ENCODE assay signal across 18 cellular contexts in the genomic region with DNA sequence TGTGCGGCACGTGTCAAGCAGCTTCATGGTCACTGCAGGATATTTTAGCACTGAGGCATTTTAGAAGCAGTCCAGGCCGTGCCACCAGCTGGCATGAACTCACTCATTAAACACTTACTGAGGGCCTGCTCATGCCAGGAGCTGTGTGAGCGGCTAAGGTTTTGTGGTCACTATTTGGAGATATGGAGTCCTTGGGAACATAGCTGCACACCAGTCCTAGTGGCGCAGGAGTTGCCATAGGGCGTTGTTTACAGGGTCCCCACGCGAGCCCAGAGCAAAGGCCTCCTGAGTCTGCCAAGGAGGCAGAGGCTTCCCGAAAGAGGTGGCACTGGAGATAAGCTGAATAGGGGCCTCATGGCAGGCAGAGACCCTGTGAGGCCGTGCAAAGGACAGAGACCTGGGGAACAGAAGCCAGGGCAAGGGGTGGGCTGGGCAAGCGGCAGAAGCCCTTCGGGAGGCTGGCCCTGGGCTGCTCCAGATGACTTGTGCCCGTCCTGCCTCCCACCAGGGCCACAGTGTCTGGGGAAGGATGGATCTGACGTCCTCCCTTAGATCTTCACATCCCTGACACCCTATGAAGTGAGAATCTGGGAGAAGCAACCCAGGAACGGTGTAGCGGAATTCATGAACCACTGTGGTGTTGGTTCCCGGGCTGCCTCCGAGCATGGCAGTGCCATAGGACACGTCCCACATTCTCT. TPM values are rescaled to one million over a fixed set of nuclear protein-coding genes. Genes with fewer than 3 reads are reported as not detected.
DNase-seq lines count a peak whose midpoint lies in the region; TF ChIP-seq lines count a peak whose summit lies in the region.
"Had no signal": no experiment of that assay in that cellular context is flagged by ENCODE, and none has a peak within 500 bp of the region (broad histone marks: within the 10 kb centered on the region; RNA-seq: fewer than 3 reads in every experiment).

No MANE protein-coding gene starts in this region.

- no peaks in the 10 kb centered on the region for H3K27me3 Mint-ChIP-seq in nephron progenitor cell (ENCODE audit: low read depth, poor library complexity)

- no peaks in the 10 kb centered on the region for H3K9me3 ChIP-seq in left ventricle myocardium inferior (replicated peaks)
- H3K9me3 ChIP-seq in effector memory CD4-positive, alpha-beta T cell (ENCODE audit: control insufficient read depth, low read length) = no peaks in the 10 kb centered on the region
- H3K9me3 ChIP-seq: A549, MG63 had no signal

- no peak overlapping the region for H3K27ac ChIP-seq in left ventricle myocardium inferior (replicated peaks)
- peak overlapping the region in 40 of 59 donors; percentile 6 to 80 (median 42) for H3K27ac ChIP-seq in dorsolateral prefrontal cortex
- H3K27ac ChIP-seq in effector memory CD4-positive, alpha-beta T cell (ENCODE audit: insufficient read depth, low read length, poor library complexity, severe bottlenecking) = no peak overlapping the region
- H3K27ac ChIP-seq: A549, PC-9 had no signal

- H3K27me3 ChIP-seq in left ventricle myocardium inferior (ENCODE audit: low read depth) (no peaks in the 10 kb centered on the region), dorsolateral prefrontal cortex (no peaks in the 10 kb centered on the region)
- no peaks in the 10 kb centered on the region for H3K27me3 ChIP-seq in effector memory CD4-positive, alpha-beta T cell (replicated peaks; ENCODE audit: control insufficient read depth, insufficient read depth, low read length, poor library complexity, severe bottlenecking)
- H3K27me3 ChIP-seq: MG63 had no signal

- H3K4me3 ChIP-seq in left ventricle myocardium inferior = no peak overlapping the region
- no peak overlapping the region for H3K4me3 ChIP-seq in dorsolateral prefrontal cortex
- no peak overlapping the region for H3K4me3 ChIP-seq in effector memory CD4-positive, alpha-beta T cell (ENCODE audit: insufficient read depth, low read depth, low read length, poor library complexity, severe bottlenecking)
- H3K4me3 ChIP-seq: A549, MG63, PC-9 had no signal

- peak overlapping the region; percentile 13 for H3K27ac Mint-ChIP-seq in nephron progenitor cell

- in situ Hi-C loops in GM13976 (cut with MboI; ENCODE audit: low sequenced_read_pairs, unreplicated experiment) = no loop called here

- no peak overlapping the region for H3K4me3 Mint-ChIP-seq in nephron progenitor cell

- DNase-seq in cardiac septum (ENCODE audit: low spot score) (peak; percentile 65), left ventricle myocardium inferior (no peak), dorsolateral prefrontal cortex (peak in 1 of 10 donors; percentile 36), nephron progenitor cell (no peak), GM13976 (ENCODE audit: low spot score) (no peak), medulla oblongata (ENCODE audit: extremely low spot score) (no peak)
- DNase-seq in activated CD4-positive, alpha-beta T cell treated with anti-CD3 and anti-CD28 coated beads for 4 hours = no peak
- no peak for DNase-seq in effector memory CD4-positive, alpha-beta T cell
- DNase-seq: C1 segment of cervical spinal cord, DMS153, MG63, NCI-H1092 treated with DMSO at 0.1 percent for 48 hours, NCI-H1694, NCI-H2107, NCI-H2227 treated with DMSO at 0.1 percent for 48 hours, NCI-H524, PC-9 had no signal

- TF ChIP-seq CTCF in left ventricle myocardium inferior (IDR thresholded peaks at IDR 0.05; ENCODE audit: borderline replicate concordance) (no peak), dorsolateral prefrontal cortex (IDR thresholded peaks at IDR 0.05 in 54 of 56, conservative IDR thresholded peaks at IDR 0.05 in 2 of 56; ENCODE audit: low read depth in 1 of 56, partially characterized antibody in 56 of 56) (no peak), nephron progenitor cell (IDR thresholded peaks at IDR 0.05) (no peak), GM13976 (IDR thresholded peaks at IDR 0.05; ENCODE audit: borderline replicate concordance, control extremely low read depth, extremely low read depth, insufficient read depth, missing control alignments) (no peak)

- no peaks in the 10 kb centered on the region for H3K4me1 ChIP-seq in left ventricle myocardium inferior
- no peaks in the 10 kb centered on the region for H3K4me1 ChIP-seq in effector memory CD4-positive, alpha-beta T cell (ENCODE audit: control insufficient read depth, insufficient read depth, low read length, poor library complexity, severe bottlenecking)
- H3K4me1 ChIP-seq: A549 had no signal

- peaks cover 72% of the 10 kb centered on the region for H3K36me3 ChIP-seq in left ventricle myocardium inferior
- peaks cover 53% of the 10 kb centered on the region for H3K36me3 ChIP-seq in effector memory CD4-positive, alpha-beta T cell (ENCODE audit: control insufficient read depth, insufficient read depth, low read length)

- no peaks in the 10 kb centered on the region for H3K4me1 Mint-ChIP-seq in nephron progenitor cell

- H3K9me3 Mint-ChIP-seq in nephron progenitor cell = peaks cover 5% of the 10 kb centered on the region

- H3K36me3 Mint-ChIP-seq in nephron progenitor cell (ENCODE audit: low read depth) = peaks cover 62% of the 10 kb centered on the region

- intact Hi-C loops in cardiac septum (cut with DNase I) = no loop called here
- intact Hi-C loops in left ventricle myocardium inferior (cut with micrococcal nuclease) = no loop called here
- intact Hi-C loops in dorsolateral prefrontal cortex (cut with DNase I) = no loop called here

RNA-seq across cellular contexts. Expression of a gene that starts 38.9 kb away (rescaled TPM):
- total RNA-seq in cardiac septum (20.9 TPM), left ventricle myocardium inferior (21.9 TPM), dorsolateral prefrontal cortex (100 to 1,000 TPM in 4 of 120 experiments, 10 to 100 TPM in 116; 42.1 to 121 (median 68.6) TPM)

Comparison
In these comparisons a context has a peak if more than half of its experiments do, and no peak if none do; other contexts are left out.
1. H3K27ac ChIP-seq: peak in dorsolateral prefrontal cortex (40 of 59); none in left ventricle myocardium inferior (single experiment) and effector memory CD4-positive, alpha-beta T cell (single experiment).